In genomic region chr19:16496613-16496983, GRCh38 we compare ENCODE assay signal across 8 cellular contexts. TPM values are rescaled to one million over a fixed set of nuclear protein-coding genes. Genes with fewer than 3 reads are reported as not detected.
DNase-seq lines count a peak whose midpoint lies in the region; ATAC-seq and TF ChIP-seq lines count a peak whose summit lies in the region.

No MANE protein-coding gene starts in this region.

- peak overlapping the region; percentile 94 for H3K4me3 Mint-ChIP-seq in neural crest cell

- no peaks in the 10 kb centered on the region for H3K27me3 Mint-ChIP-seq in neural crest cell (ENCODE audit: low read depth)

- no peak for ATAC-seq in HG02981 (IDR thresholded peaks at IDR 0.05; ENCODE audit: unreplicated experiment)

- TF ChIP-seq CTCF in GM06990 (IDR thresholded peaks at IDR 0.05; ENCODE audit: insufficient read depth, low read length, poor library complexity, severe bottlenecking) (no peak), epithelial cell of esophagus (IDR thresholded peaks at IDR 0.05; ENCODE audit: insufficient read depth, low read depth, low read length, missing control alignments) (no peak), neural crest cell (conservative IDR thresholded peaks at IDR 0.05) (no peak)

- no peaks in the 10 kb centered on the region for H3K27me3 ChIP-seq in GM06990 (replicated peaks; ENCODE audit: control insufficient read depth, insufficient read depth, low read length)

- DNase-seq in GM06990 (ENCODE audit: extremely low read depth, insufficient read length) (no peak), RKO (ENCODE audit: low spot score) (peak; percentile 81), epithelial cell of esophagus (ENCODE audit: low read depth) (peak; percentile 56), neural crest cell (ENCODE audit: low read depth, low spot score) (no peak), UCSD-AML1 (lab: John Stamatoyannopoulos, UW; ENCODE audit: unreplicated experiment) (no peak), NK-92 (lab: John Stamatoyannopoulos, UW; ENCODE audit: unreplicated experiment) (no peak), SKM-1 (lab: John Stamatoyannopoulos, UW; ENCODE audit: unreplicated experiment) (no peak)

- H3K36me3 ChIP-seq in GM06990 (ENCODE audit: control insufficient read depth, insufficient read depth, low read length) = no peaks in the 10 kb centered on the region

- H3K9me3 Mint-ChIP-seq in neural crest cell = no peaks in the 10 kb centered on the region

- peak overlapping the region; percentile 64 for H3K27ac Mint-ChIP-seq in neural crest cell (ENCODE audit: unreplicated experiment)

- peaks cover 4% of the 10 kb centered on the region for H3K36me3 Mint-ChIP-seq in neural crest cell (ENCODE audit: low read depth)

- H3K4me3 ChIP-seq in GM06990 (replicated peaks; ENCODE audit: low read depth, low read length) (peak overlapping the region; percentile 97), epithelial cell of esophagus (ENCODE audit: low read length) (peak overlapping the region; percentile 92)

- H3K4me1 Mint-ChIP-seq in neural crest cell = peaks cover 23% of the 10 kb centered on the region

RNA-seq across cellular contexts. Expression of gene C19orf44, which starts 0.4 kb away (rescaled TPM):
- total RNA-seq in neural crest cell = 9.0 and 9.6 TPM in 2 replicates

RNA-seq across cellular contexts. Expression of gene CALR3, which starts 0.6 kb away (rescaled TPM):
- not detected in 2 replicates for total RNA-seq in neural crest cell

RNA-seq across cellular contexts. Expression of gene EPS15L1, which starts 24.8 kb away (rescaled TPM):
- 57.6 and 62.9 TPM in 2 replicates for total RNA-seq in neural crest cell

RNA-seq across cellular contexts. Expression of gene CHERP, which starts 45.6 kb away (rescaled TPM):
- total RNA-seq in neural crest cell = 93.3 and 95.7 TPM in 2 replicates

Comparison
In these comparisons a context has a peak if more than half of its experiments do, and no peak if none do; other contexts are left out.
1. DNase-seq: peak in RKO (single experiment) and epithelial cell of esophagus (single experiment); none in GM06990 (single experiment), neural crest cell (single experiment), UCSD-AML1 (single experiment), NK-92 (single experiment) and SKM-1 (single experiment).